Comparison of ENCODE assay signal across 15 cellular contexts in the genomic region with DNA sequence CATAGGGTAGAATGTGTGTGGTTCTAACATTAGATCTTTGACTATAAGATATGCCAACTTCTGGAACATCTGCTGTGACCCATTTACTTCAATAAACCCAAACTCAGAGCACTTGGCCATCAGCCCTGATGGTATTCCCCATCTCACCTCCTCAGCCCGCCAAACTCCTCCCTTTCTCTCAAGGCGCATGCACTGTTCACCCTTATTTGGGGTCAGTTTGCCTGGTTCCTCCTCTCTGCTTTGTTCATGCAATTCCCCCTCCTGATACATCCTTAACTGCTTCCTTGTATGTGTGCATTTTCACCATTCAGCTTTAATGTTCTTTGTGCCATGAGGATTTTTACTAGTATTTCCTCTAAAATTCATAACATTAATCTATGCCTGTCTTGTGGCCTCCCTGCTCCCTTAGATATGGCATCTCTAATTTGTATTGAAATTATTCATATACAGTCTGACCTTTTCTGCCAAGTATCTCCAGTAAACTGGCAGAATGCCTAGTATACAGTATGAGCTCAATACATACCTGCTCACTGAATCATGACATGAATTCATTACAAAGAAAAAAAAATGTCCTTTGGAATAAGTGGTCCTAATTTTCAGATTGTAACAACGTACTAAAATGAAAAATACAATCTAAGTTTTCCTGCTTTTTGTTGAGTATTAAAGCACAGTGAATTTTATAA.
DNase-seq lines count a peak whose midpoint lies in the region; ATAC-seq, FAIRE-seq and TF ChIP-seq lines count a peak whose summit lies in the region.
"Had no signal": no experiment of that assay in that cellular context is flagged by ENCODE, and none has a peak within 500 bp of the region (broad histone marks: within the 10 kb centered on the region; RNA-seq: fewer than 3 reads in every experiment).

No MANE protein-coding gene starts in this region.

- no peak overlapping the region for H3K27ac ChIP-seq in PC-3 (ENCODE audit: low read length)
- H3K27ac ChIP-seq in endothelial cell of umbilical vein (ENCODE audit: insufficient read depth, low read depth, low read length): no peak overlapping the region
- no peak overlapping the region for H3K27ac ChIP-seq in caudate nucleus (ENCODE audit: low read depth, low read length)
- H3K27ac ChIP-seq: body of pancreas, heart left ventricle had no signal

- dilution Hi-C loops in endothelial cell of umbilical vein (cut with MboI; ENCODE audit: extremely low pct_ligation_motif_present, low sequenced_read_pairs): no loop called here

- no peak for TF ChIP-seq CTCF in PC-3 (conservative IDR thresholded peaks at IDR 0.05; ENCODE audit: low read depth, low read length)
- no peak for TF ChIP-seq CTCF in endothelial cell of umbilical vein (IDR thresholded peaks at IDR 0.05; ENCODE audit: extremely low read depth in 1 of 2, insufficient read depth in 1 of 2, low read depth in 1 of 2, low read length in 2 of 2)
- TF ChIP-seq CTCF in retinal pigment epithelial cell (conservative IDR thresholded peaks at IDR 0.05; ENCODE audit: low read depth, low read length): no peak

- no peaks in the 10 kb centered on the region for H3F3A ChIP-seq in PC-3 (ENCODE audit: low read length, unreplicated experiment)

- H3K79me2 ChIP-seq in PC-3 (ENCODE audit: low read length) (no peaks in the 10 kb centered on the region), endothelial cell of umbilical vein (ENCODE audit: control insufficient read depth, insufficient read depth, low read length) (no peaks in the 10 kb centered on the region)

- CTCF ChIA-PET in PC-3 (lab: Charles Lee) (interaction anchor here (0.6 kb wide), 1 partner anchor 280 kb away, joined by 4 read pairs; no protein-coding TSS in a partner anchor), endothelial cell of umbilical vein (lab: Charles Lee) (interaction anchor here (1.0 to 1.5 kb wide), 2 partner anchors 10 to 64 kb away, joined by 3 to 4 read pairs; no protein-coding TSS in a partner anchor)

- no peaks in the 10 kb centered on the region for H3K9me2 ChIP-seq in PC-3 (replicated peaks; ENCODE audit: low read length)

- BruUV-seq in PC-3 (replicated peaks; lab: Mats Ljungman, UMichigan): no TSS peak
- no TSS peak for BruUV-seq in endothelial cell of umbilical vein (replicated peaks; lab: Mats Ljungman, UMichigan)

- no peaks in the 10 kb centered on the region for H3K9me1 ChIP-seq in endothelial cell of umbilical vein (replicated peaks; ENCODE audit: control insufficient read depth, extremely low read depth, insufficient read depth, low read length)

- H3K4me2 ChIP-seq in PC-3 (ENCODE audit: low read length) (peak overlapping the region; percentile 34; the same call in 1 of the 2 replicates), endothelial cell of umbilical vein (ENCODE audit: insufficient read depth, low read length) (no peak overlapping the region)

- H2AFZ ChIP-seq in PC-3 (ENCODE audit: low read length): no peak overlapping the region
- H2AFZ ChIP-seq in endothelial cell of umbilical vein (ENCODE audit: low read depth, low read length): no peak overlapping the region

- peak; percentile 95 for ATAC-seq in PC-3
- ATAC-seq: body of pancreas, heart left ventricle, mucosa of descending colon had no signal

- no peak for FAIRE-seq in endothelial cell of umbilical vein (lab: Jason Lieb, UNC)

- peaks cover 18% of the 10 kb centered on the region for H3K4me1 ChIP-seq in PC-3 (ENCODE audit: insufficient read depth, low read length)
- no peaks in the 10 kb centered on the region for H3K4me1 ChIP-seq in endothelial cell of umbilical vein (ENCODE audit: control insufficient read depth, extremely low read depth, insufficient read depth, low read length)
- H3K4me1 ChIP-seq: body of pancreas, heart left ventricle had no signal

- H3K9ac ChIP-seq in PC-3 (ENCODE audit: low read length) (no peak overlapping the region), endothelial cell of umbilical vein (replicated peaks; ENCODE audit: extremely low read depth, insufficient read depth, low read length) (no peak overlapping the region)

- H3K9me3 ChIP-seq in PC-3 (ENCODE audit: low read length) (peaks cover 12% of the 10 kb centered on the region; the same call in 1 of the 2 replicates), endothelial cell of umbilical vein (replicated peaks; ENCODE audit: control insufficient read depth, insufficient read depth, low read length) (no peaks in the 10 kb centered on the region)

- H3K36me3 ChIP-seq in PC-3 (ENCODE audit: low read depth, low read length) (no peaks in the 10 kb centered on the region; the same call in 1 of the 2 replicates), endothelial cell of umbilical vein (ENCODE audit: control insufficient read depth in 2 of 2, extremely low read depth in 1 of 2, insufficient read depth in 2 of 2, low read length in 2 of 2) (no peaks in the 10 kb centered on the region)
- H3K36me3 ChIP-seq: heart left ventricle, sigmoid colon had no signal

- no peak for TF ChIP-seq POLR2A in endothelial cell of umbilical vein (IDR thresholded peaks at IDR 0.05; ENCODE audit: low read depth, low read length)

- POLR2A ChIA-PET in PC-3 (lab: Charles Lee; ENCODE audit: unreplicated experiment): no interaction called here
- POLR2A ChIA-PET in endothelial cell of umbilical vein (lab: Charles Lee): no interaction called here

- intact Hi-C loops in PC-3 (cut with micrococcal nuclease) (no loop called here), endothelial cell of umbilical vein (cut with micrococcal nuclease) (no loop called here)

- DNase-seq in ELR (ENCODE audit: low read depth) (peak; percentile 98), PC-3 (peak; percentile 94), endothelial cell of umbilical vein (ENCODE audit: low read depth, low spot score) (peak; percentile 26), retinal pigment epithelial cell (ENCODE audit: low read depth) (peak; percentile 81), Ammon's horn (ENCODE audit: low spot score) (no peak), caudate nucleus (lab: John Stamatoyannopoulos, UW) (no peak)
- DNase-seq in stimulated activated CD4-positive, alpha-beta T cell treated with anti-CD3 and anti-CD28 coated beads, Interleukin-15, amount 100 ng/mL, for 24 hours: no peak
- DNase-seq in activated CD4-positive, alpha-beta T cell treated with anti-CD3 and anti-CD28 coated beads for 1 hour: no peak
- DNase-seq: activated T-cell treated with anti-CD3 and anti-CD28 coated beads, Interleukin-2, amount 50 U/mL, for 1 hour; body of pancreas; GOT3; heart left ventricle; mucosa of descending colon; NCI-H1417; sigmoid colon had no signal

- H4K20me1 ChIP-seq in PC-3 (ENCODE audit: low read length): no peaks in the 10 kb centered on the region
- no peaks in the 10 kb centered on the region for H4K20me1 ChIP-seq in endothelial cell of umbilical vein (replicated peaks; ENCODE audit: control insufficient read depth, extremely low read depth, insufficient read depth, low read length)

- H3K27me3 ChIP-seq in PC-3 (ENCODE audit: low read length) (no peaks in the 10 kb centered on the region), endothelial cell of umbilical vein (ENCODE audit: control insufficient read depth in 2 of 2, insufficient read depth in 2 of 2, low read length in 2 of 2) (no peaks in the 10 kb centered on the region)
- H3K27me3 ChIP-seq: body of pancreas, heart left ventricle, sigmoid colon had no signal

- no peak overlapping the region for H3K4me3 ChIP-seq in PC-3 (ENCODE audit: low read length)
- no peak overlapping the region for H3K4me3 ChIP-seq in endothelial cell of umbilical vein (replicated peaks in 1 of 3; ENCODE audit: insufficient read depth in 1 of 3, low read depth in 1 of 3, low read length in 3 of 3)
- H3K4me3 ChIP-seq in retinal pigment epithelial cell (ENCODE audit: low read length): no peak overlapping the region
- H3K4me3 ChIP-seq: body of pancreas, heart left ventricle, mucosa of descending colon, sigmoid colon had no signal

TF ChIP-seq in endothelial cell of umbilical vein, 7 proteins besides CTCF, POLR2A, EP300 and RAD21:
- no peak for TF ChIP-seq FOS (IDR thresholded peaks at IDR 0.05; ENCODE audit: borderline replicate concordance, insufficient read depth, low read length)
- no peak for TF ChIP-seq MYC (IDR thresholded peaks at IDR 0.05; ENCODE audit: low read depth, low read length)
- TF ChIP-seq, protein P1, sequence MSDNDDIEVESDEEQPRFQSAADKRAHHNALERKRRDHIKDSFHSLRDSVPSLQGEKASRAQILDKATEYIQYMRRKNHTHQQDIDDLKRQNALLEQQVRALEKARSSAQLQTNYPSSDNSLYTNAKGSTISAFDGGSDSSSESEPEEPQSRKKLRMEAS (IDR thresholded peaks at IDR 0.05; ENCODE audit: insufficient read depth, insufficient read length): no peak
- TF ChIP-seq GATA2 (IDR thresholded peaks at IDR 0.05; ENCODE audit: insufficient read depth, insufficient read length, low read depth, low read length): no peak
- TF ChIP-seq EZH2 (IDR thresholded peaks at IDR 0.05; ENCODE audit: borderline replicate concordance, low read depth, low read length, severe bottlenecking): no peak
- TF ChIP-seq JUN (IDR thresholded peaks at IDR 0.05; ENCODE audit: borderline replicate concordance, insufficient read depth, insufficient read length, low read depth): no peak
- TF ChIP-seq POLR2AphosphoS5 (IDR thresholded peaks at IDR 0.05; ENCODE audit: insufficient read depth, low read depth, low read length): no peak
TF ChIP-seq in endothelial cell of umbilical vein: peak in this region for 0.

Comparison
In these comparisons a context has a peak if more than half of its experiments do, and no peak if none do; other contexts are left out.
1. DNase-seq: peak in ELR (single experiment), PC-3 (single experiment), endothelial cell of umbilical vein (single experiment) and retinal pigment epithelial cell (single experiment); none in Ammon's horn (single experiment), stimulated activated CD4-positive, alpha-beta T cell treated with anti-CD3 and anti-CD28 coated beads, Interleukin-15, amount 100 ng/mL, for 24 hours (single experiment), activated CD4-positive, alpha-beta T cell treated with anti-CD3 and anti-CD28 coated beads for 1 hour (single experiment) and caudate nucleus (0 of 61).